ENCODE assay signal across 1 cellular context in the genomic region with DNA sequence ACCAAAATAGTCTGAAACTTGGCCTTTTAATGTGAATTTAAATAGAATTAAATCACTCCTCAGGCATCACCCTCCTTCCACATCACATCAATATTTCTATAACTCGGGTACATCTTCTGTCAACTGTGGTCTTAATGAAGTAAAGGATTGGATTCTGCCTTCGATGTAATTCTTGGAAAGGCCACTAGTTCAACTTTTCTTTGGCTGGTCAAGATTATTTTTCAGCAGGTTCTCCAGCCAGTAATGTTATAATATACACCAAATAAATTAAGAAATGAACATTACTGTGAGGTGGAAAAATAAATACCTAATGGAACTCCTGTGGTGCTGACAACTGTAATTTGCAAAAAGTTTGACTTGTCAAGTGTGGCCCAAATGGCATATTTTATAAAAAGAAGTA.
TF ChIP-seq lines count a peak whose summit lies in the region.

No MANE protein-coding gene starts in this region.

TF ChIP-seq in HCT116, 20 proteins besides CTCF, POLR2A, EP300 and RAD21 (continued from another document):
- TF ChIP-seq, protein P1, sequence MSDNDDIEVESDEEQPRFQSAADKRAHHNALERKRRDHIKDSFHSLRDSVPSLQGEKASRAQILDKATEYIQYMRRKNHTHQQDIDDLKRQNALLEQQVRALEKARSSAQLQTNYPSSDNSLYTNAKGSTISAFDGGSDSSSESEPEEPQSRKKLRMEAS (IDR thresholded peaks at IDR 0.05): no peak
- no peak for TF ChIP-seq ZFX (IDR thresholded peaks at IDR 0.05)
- no peak for TF ChIP-seq JUND (IDR thresholded peaks at IDR 0.05)
- TF ChIP-seq, protein P2, sequence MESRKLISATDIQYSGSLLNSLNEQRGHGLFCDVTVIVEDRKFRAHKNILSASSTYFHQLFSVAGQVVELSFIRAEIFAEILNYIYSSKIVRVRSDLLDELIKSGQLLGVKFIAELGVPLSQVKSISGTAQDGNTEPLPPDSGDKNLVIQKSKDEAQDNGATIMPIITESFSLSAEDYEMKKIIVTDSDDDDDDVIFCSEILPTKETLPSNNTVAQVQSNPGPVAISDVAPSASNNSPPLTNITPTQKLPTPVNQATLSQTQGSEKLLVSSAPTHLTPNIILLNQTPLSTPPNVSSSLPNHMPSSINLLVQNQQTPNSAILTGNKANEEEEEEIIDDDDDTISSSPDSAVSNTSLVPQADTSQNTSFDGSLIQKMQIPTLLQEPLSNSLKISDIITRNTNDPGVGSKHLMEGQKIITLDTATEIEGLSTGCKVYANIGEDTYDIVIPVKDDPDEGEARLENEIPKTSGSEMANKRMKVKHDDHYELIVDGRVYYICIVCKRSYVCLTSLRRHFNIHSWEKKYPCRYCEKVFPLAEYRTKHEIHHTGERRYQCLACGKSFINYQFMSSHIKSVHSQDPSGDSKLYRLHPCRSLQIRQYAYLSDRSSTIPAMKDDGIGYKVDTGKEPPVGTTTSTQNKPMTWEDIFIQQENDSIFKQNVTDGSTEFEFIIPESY (IDR thresholded peaks at IDR 0.05; ENCODE audit: extremely low read depth, insufficient replicate concordance, low read length): no peak
- TF ChIP-seq SP1 (IDR thresholded peaks at IDR 0.05; ENCODE audit: low read depth): no peak
- TF ChIP-seq SRF (IDR thresholded peaks at IDR 0.05; ENCODE audit: low read depth): no peak
- no peak for TF ChIP-seq CBX3 (IDR thresholded peaks at IDR 0.05; ENCODE audit: low read depth)
TF ChIP-seq in HCT116: peak in this region for 0.
